In genomic region chr1:245153081-245153644, GRCh38 we compare ENCODE assay signal across 8 cellular contexts. TPM values are rescaled to one million over a fixed set of nuclear protein-coding genes. Genes with fewer than 3 reads are reported as not detected.
DNase-seq lines count a peak whose midpoint lies in the region; ATAC-seq, FAIRE-seq and TF ChIP-seq lines count a peak whose summit lies in the region.

No MANE protein-coding gene starts in this region.

- H2BK15ac ChIP-seq in neuronal stem cell (ENCODE audit: low read length), result no peak overlapping the region

- TF ChIP-seq CTCF in testis (IDR thresholded peaks at IDR 0.05), result peak; percentile 24 to 66 (median 43)

- H3K4me1 ChIP-seq in SJCRH30 (no peaks in the 10 kb centered on the region), neuronal stem cell (ENCODE audit: control insufficient read depth in 2 of 2, insufficient read depth in 1 of 2, low read depth in 1 of 2, low read length in 2 of 2) (peaks cover 9 to 12% of the 10 kb centered on the region in 2 donors), testis (peaks cover 8% of the 10 kb centered on the region)

- H2AK5ac ChIP-seq in neuronal stem cell (ENCODE audit: low read depth, low read length), result no peak overlapping the region

- no peak for ATAC-seq in GM21825 (IDR thresholded peaks at IDR 0.05; ENCODE audit: unreplicated experiment)

- H3K14ac ChIP-seq in neuronal stem cell (ENCODE audit: low read length), result peak overlapping the region; percentile 39

- peaks cover 5% of the 10 kb centered on the region; the same call in 1 of the 2 replicates for H3K9me3 ChIP-seq in SJCRH30 (replicated peaks)
- H3K9me3 ChIP-seq in neuronal stem cell (replicated peaks in 1 of 2; ENCODE audit: control insufficient read depth in 2 of 2, insufficient read depth in 1 of 2, low read depth in 1 of 2, low read length in 2 of 2), result peaks cover 0 to 13% of the 10 kb centered on the region in 2 donors
- no peaks in the 10 kb centered on the region for H3K9me3 ChIP-seq in testis

- DNase-seq in GM03348 (ENCODE audit: low spot score), result peak; percentile 85
- peak; percentile 63 for DNase-seq in LHCN-M2 (ENCODE audit: low read depth)
- peak; percentile 79 to 88 for DNase-seq in SJCRH30
- peak; percentile 36 for DNase-seq in activated gamma-delta T cell treated with anti-CD3 and anti-CD28 coated beads, Interleukin-2, amount 50 U/mL, for 16 hours (ENCODE audit: low read depth)
- DNase-seq in frontal cortex (ENCODE audit: low spot score in 2 of 2), result peak; percentile 59 to 67
- peak; percentile 75 for DNase-seq in neuronal stem cell (ENCODE audit: low spot score)
- DNase-seq in testis, result peak; percentile 79

- no peak overlapping the region for H4K8ac ChIP-seq in neuronal stem cell (ENCODE audit: low read depth, low read length)

- H3K36me3 ChIP-seq in SJCRH30 (peaks cover 8% of the 10 kb centered on the region), neuronal stem cell (replicated peaks in 1 of 2; ENCODE audit: control insufficient read depth in 2 of 2, insufficient read depth in 2 of 2, low read length in 2 of 2) (peaks cover 0 to 11% of the 10 kb centered on the region in 2 donors), testis (ENCODE audit: low read depth, missing control alignments) (no peaks in the 10 kb centered on the region)

- H2BK12ac ChIP-seq in neuronal stem cell (ENCODE audit: low read length), result no peak overlapping the region

- no peaks in the 10 kb centered on the region for H3K27me3 ChIP-seq in SJCRH30
- H3K27me3 ChIP-seq in neuronal stem cell (ENCODE audit: control insufficient read depth in 3 of 3, insufficient read depth in 3 of 3, low read depth in 1 of 3, low read length in 3 of 3), result peaks cover 0 to 31% (median 3%) of the 10 kb centered on the region in 3 experiments
- no peaks in the 10 kb centered on the region for H3K27me3 ChIP-seq in testis

- H3K23ac ChIP-seq in neuronal stem cell (ENCODE audit: low read depth, low read length, poor library complexity), result no peak overlapping the region

- H3K79me1 ChIP-seq in neuronal stem cell (ENCODE audit: low read depth, low read length), result no peaks in the 10 kb centered on the region

- no peak overlapping the region for H2BK120ac ChIP-seq in neuronal stem cell (ENCODE audit: low read depth, low read length)

- no peak overlapping the region for H4K91ac ChIP-seq in neuronal stem cell (ENCODE audit: low read depth, low read length, poor library complexity)

- FAIRE-seq in frontal cortex (lab: Jason Lieb, UNC), result no peak

- H3K9ac ChIP-seq in neuronal stem cell (ENCODE audit: low read depth, low read length, poor library complexity), result no peak overlapping the region

- H3K4me2 ChIP-seq in neuronal stem cell (ENCODE audit: insufficient read depth, low read length, poor library complexity, severe bottlenecking), result peak overlapping the region; percentile 99

- peak overlapping the region; percentile 81 for H3K27ac ChIP-seq in SJCRH30
- H3K27ac ChIP-seq in neuronal stem cell (replicated peaks; ENCODE audit: low read length), result no peak overlapping the region
- H3K27ac ChIP-seq in testis, result no peak overlapping the region

- TF ChIP-seq POLR2A in testis (IDR thresholded peaks at IDR 0.05), result no peak

- no peak overlapping the region for H2BK5ac ChIP-seq in neuronal stem cell (ENCODE audit: low read length)

- H2AFZ ChIP-seq in neuronal stem cell (ENCODE audit: low read length), result peak overlapping the region; percentile 97

- peak overlapping the region; percentile 71 for H3K4me3 ChIP-seq in SJCRH30
- H3K4me3 ChIP-seq in neuronal stem cell (ENCODE audit: low read length in 2 of 2), result peak overlapping the region; percentile 58 to 76
- peak overlapping the region; percentile 42 to 64 for H3K4me3 ChIP-seq in testis

- H3K18ac ChIP-seq in neuronal stem cell (ENCODE audit: low read length), result peak overlapping the region; percentile 78

- H3K4ac ChIP-seq in neuronal stem cell (ENCODE audit: low read length), result no peak overlapping the region

- intact Hi-C loops in testis (cut with DNase I; ENCODE audit: low total_unique reads), result loop anchor here (10.0 kb wide), 2 partner anchors 852 to 1342 kb away; no protein-coding TSS in a partner anchor

- no CpG with 5 or more reads among the region's 34 CpGs for WGBS in neuronal stem cell (ENCODE audit: extremely low coverage in 2 of 2, insufficient read length in 2 of 2, insufficient replicate concordance in 1 of 2), 2 donors
- WGBS in testis, 2 donors, result 0% methylated on average over 34 of the region's 34 CpGs

RNA-seq across cellular contexts. Expression of gene KIF26B, which starts 1.6 kb away (rescaled TPM):
- under 0.01 and 0.17 TPM in 2 replicates for total RNA-seq in LHCN-M2 (2014; rRNA removed)
- polyA plus RNA-seq in LHCN-M2 (2012), result 0.17 TPM
- total RNA-seq in SJCRH30 (2014; rRNA removed; shearing (Covaris generic)), result 14.4 and 14.9 TPM in 2 replicates
- total RNA-seq in frontal cortex, result 11.4 TPM
- polyA plus RNA-seq in neuronal stem cell (2013, experiment 1 of 2), result 0.33 TPM
- 0.26 TPM for polyA plus RNA-seq in neuronal stem cell (2013, experiment 2 of 2)
- total RNA-seq in testis, result 1 to 10 TPM; 3.1 to 4.8 TPM
- 3.0 TPM for polyA plus RNA-seq in testis (ENCODE audit: insufficient read depth, low read depth, low replicate concordance)
